Comparison of ENCODE assay signal across 8 cellular contexts in the genomic region with DNA sequence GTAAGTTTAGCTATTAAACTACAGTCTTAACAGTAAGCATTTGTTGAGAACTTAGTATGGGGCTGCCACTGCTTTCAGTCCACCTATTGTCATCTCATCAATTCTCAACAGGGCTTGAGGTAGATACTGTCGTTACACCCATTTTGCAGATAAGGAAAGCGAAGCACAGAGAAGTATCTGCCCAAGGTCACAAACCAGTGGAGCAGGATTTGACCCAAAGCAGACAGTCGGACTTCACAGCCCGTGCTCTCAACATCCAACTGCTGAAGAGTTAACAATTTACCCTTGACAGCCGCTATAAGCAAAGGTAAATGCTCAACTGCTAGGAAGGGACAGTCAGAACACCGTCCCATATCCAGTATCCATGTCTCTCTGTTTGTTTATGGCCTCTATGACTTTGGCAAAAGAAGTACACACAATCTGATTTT. TPM values are rescaled to one million over a fixed set of nuclear protein-coding genes. Genes with fewer than 3 reads are reported as not detected.
A peak's percentile ranks its signal among the peaks of the same experiment; 100 is the strongest.
DNase-seq lines count a peak whose midpoint lies in the region; ATAC-seq and TF ChIP-seq lines count a peak whose summit lies in the region.

No MANE protein-coding gene starts in this region.

- peaks cover 2% of the 10 kb centered on the region for H3K36me3 Mint-ChIP-seq in endodermal cell (ENCODE audit: low read depth)
- peaks cover 0 to 5% (median 0%) of the 10 kb centered on the region in 5 donors for H3K36me3 Mint-ChIP-seq in naive thymus-derived CD4-positive, alpha-beta T cell

- no peak for DNase-seq in Right ventricle myocardium superior
- DNase-seq in left cardiac atrium, result no peak
- DNase-seq in endodermal cell, result peak; percentile 58
- peak in 4 of 9 donors; percentile 7 to 11 (median 10) for DNase-seq in naive thymus-derived CD4-positive, alpha-beta T cell
- no peak for DNase-seq in KBM-7

- peaks cover 5% of the 10 kb centered on the region for H3K4me1 ChIP-seq in endodermal cell (ENCODE audit: control insufficient read depth, insufficient read depth, low read length)
- H3K4me1 ChIP-seq in naive thymus-derived CD4-positive, alpha-beta T cell (ENCODE audit: control insufficient read depth in 2 of 2, insufficient read depth in 2 of 2, low read length in 2 of 2), result peaks cover 16 to 21% of the 10 kb centered on the region in 2 donors

- ATAC-seq in Right ventricle myocardium superior (ENCODE audit: poor library complexity), result peak; percentile 18
- no peak for ATAC-seq in left cardiac atrium
- peak; percentile 41 for ATAC-seq in SK-N-SH treated with all-trans-retinoic acid at 6 μM for 48 hours
- no peak for ATAC-seq in naive thymus-derived CD4-positive, alpha-beta T cell
- ATAC-seq in HG03565 (IDR thresholded peaks at IDR 0.05; ENCODE audit: unreplicated experiment), result no peak
- ATAC-seq in HG03521 (IDR thresholded peaks at IDR 0.05; ENCODE audit: unreplicated experiment), result no peak

- H3K4me3 Mint-ChIP-seq in endodermal cell, result peak overlapping the region; percentile 95
- H3K4me3 Mint-ChIP-seq in naive thymus-derived CD4-positive, alpha-beta T cell, result peak overlapping the region; percentile 82 to 98 (median 94)

- H3K27me3 ChIP-seq in endodermal cell (ENCODE audit: control insufficient read depth, insufficient read depth, low read length, poor library complexity, severe bottlenecking), result no peaks in the 10 kb centered on the region
- H3K27me3 ChIP-seq in naive thymus-derived CD4-positive, alpha-beta T cell (ENCODE audit: control insufficient read depth in 2 of 2, insufficient read depth in 2 of 2, low read length in 2 of 2), result no peaks in the 10 kb centered on the region

- TF ChIP-seq CTCF in endodermal cell (conservative IDR thresholded peaks at IDR 0.05), result no peak

- H3K27ac Mint-ChIP-seq in endodermal cell, result peak overlapping the region; percentile 97
- H3K27ac Mint-ChIP-seq in naive thymus-derived CD4-positive, alpha-beta T cell, result peak overlapping the region; percentile 71 to 97 (median 91)

- H3K4me1 Mint-ChIP-seq in endodermal cell, result peaks cover 30% of the 10 kb centered on the region
- H3K4me1 Mint-ChIP-seq in naive thymus-derived CD4-positive, alpha-beta T cell, result peaks cover 31 to 54% (median 45%) of the 10 kb centered on the region in 7 donors

- H3K9me3 ChIP-seq in endodermal cell (ENCODE audit: control insufficient read depth, low read length), result no peaks in the 10 kb centered on the region
- no peaks in the 10 kb centered on the region for H3K9me3 ChIP-seq in naive thymus-derived CD4-positive, alpha-beta T cell (ENCODE audit: control insufficient read depth in 2 of 3, low read length in 3 of 3)

- peak overlapping the region; percentile 96 for H3K27ac ChIP-seq in endodermal cell (ENCODE audit: low read depth, low read length)
- peak overlapping the region; percentile 56 for H3K27ac ChIP-seq in naive thymus-derived CD4-positive, alpha-beta T cell (ENCODE audit: low read depth, low read length)

- CTCF ChIA-PET in naive thymus-derived CD4-positive, alpha-beta T cell (lab: Charles Lee), result interaction anchor here (0.6 to 1.0 kb wide), 3 partner anchors 52 to 239 kb away, joined by 3 to 5 read pairs (median 3); no protein-coding TSS in a partner anchor

- 0 to 2% methylated on average over 5 to 6 of the region's 6 CpGs for WGBS in endodermal cell (ENCODE audit: insufficient coverage in 1 of 2, insufficient read length in 1 of 2), 2 experiments

- peak overlapping the region; percentile 91 for H3K9ac ChIP-seq in endodermal cell (ENCODE audit: extremely low read depth, low read length, poor library complexity, severe bottlenecking)

- H3K36me3 ChIP-seq in endodermal cell (ENCODE audit: control insufficient read depth, insufficient read depth, low read length), result no peaks in the 10 kb centered on the region
- H3K36me3 ChIP-seq in naive thymus-derived CD4-positive, alpha-beta T cell (ENCODE audit: control insufficient read depth in 2 of 3, insufficient read depth in 3 of 3, low read length in 3 of 3), result no peaks in the 10 kb centered on the region

- H3K9me3 Mint-ChIP-seq in endodermal cell, result no peaks in the 10 kb centered on the region
- peaks cover 0 to 2% (median 0%) of the 10 kb centered on the region in 11 donors for H3K9me3 Mint-ChIP-seq in naive thymus-derived CD4-positive, alpha-beta T cell

- in situ Hi-C loops in KBM-7 (cut with MboI; ENCODE audit: low pct_unique_long_range_greater_than_20kb, low sequenced_read_pairs), result loop anchor here (25.0 kb wide), 1 partner anchor 228 kb away; a partner anchor contains a TSS

- H3K27me3 Mint-ChIP-seq in endodermal cell (ENCODE audit: insufficient read depth), result no peaks in the 10 kb centered on the region
- peaks cover 0 to 5% (median 0%) of the 10 kb centered on the region in 5 donors for H3K27me3 Mint-ChIP-seq in naive thymus-derived CD4-positive, alpha-beta T cell

- intact Hi-C loops in Right ventricle myocardium superior (cut with DNase I) (no loop called here), left cardiac atrium (cut with DNase I) (loop anchor here in 1 of 2 donors (10.0 kb wide), 1 partner anchor 151 kb away; no protein-coding TSS in a partner anchor)
- intact Hi-C loops in naive thymus-derived CD4-positive, alpha-beta T cell (cut with micrococcal nuclease), result loop anchor here (2.0 to 10.0 kb wide), 7 partner anchors 65 to 1699 kb away; a partner anchor contains a TSS

- H3K4me3 ChIP-seq in endodermal cell (ENCODE audit: low read length), result peak overlapping the region; percentile 94
- H3K4me3 ChIP-seq in naive thymus-derived CD4-positive, alpha-beta T cell (ENCODE audit: low read length), result peak overlapping the region; percentile 67

- POLR2A ChIA-PET in naive thymus-derived CD4-positive, alpha-beta T cell (lab: Charles Lee), result interaction anchor here (0.8 to 3.4 kb wide), 8 partner anchors 11 to 238 kb away, joined by 3 to 50 read pairs (median 4); no protein-coding TSS in a partner anchor

TF ChIP-seq in SK-N-SH treated with all-trans-retinoic acid at 6 μM for 48 hours, 23 proteins besides CTCF, POLR2A, EP300 and RAD21:
- no peak for TF ChIP-seq SNAI2 (CRISPR knock-in tag; IDR thresholded peaks at IDR 0.05)
- no peak for TF ChIP-seq CSDC2 (CRISPR knock-in tag; IDR thresholded peaks at IDR 0.05)
- TF ChIP-seq TCF4 (CRISPR knock-in tag; IDR thresholded peaks at IDR 0.05; ENCODE audit: borderline replicate concordance), result no peak
- no peak for TF ChIP-seq ARNTL (CRISPR knock-in tag; IDR thresholded peaks at IDR 0.05; ENCODE audit: borderline replicate concordance, low read depth)
- TF ChIP-seq ZNF70 (CRISPR knock-in tag; IDR thresholded peaks at IDR 0.05), result no peak
- TF ChIP-seq ZNF8 (CRISPR knock-in tag; IDR thresholded peaks at IDR 0.05), result no peak
- TF ChIP-seq TOX (CRISPR knock-in tag; IDR thresholded peaks at IDR 0.05; ENCODE audit: borderline replicate concordance), result no peak
- TF ChIP-seq ESRRG (CRISPR knock-in tag; IDR thresholded peaks at IDR 0.05), result no peak
- TF ChIP-seq BACH2 (CRISPR knock-in tag; IDR thresholded peaks at IDR 0.05; ENCODE audit: borderline replicate concordance), result no peak
- TF ChIP-seq, protein P1, sequence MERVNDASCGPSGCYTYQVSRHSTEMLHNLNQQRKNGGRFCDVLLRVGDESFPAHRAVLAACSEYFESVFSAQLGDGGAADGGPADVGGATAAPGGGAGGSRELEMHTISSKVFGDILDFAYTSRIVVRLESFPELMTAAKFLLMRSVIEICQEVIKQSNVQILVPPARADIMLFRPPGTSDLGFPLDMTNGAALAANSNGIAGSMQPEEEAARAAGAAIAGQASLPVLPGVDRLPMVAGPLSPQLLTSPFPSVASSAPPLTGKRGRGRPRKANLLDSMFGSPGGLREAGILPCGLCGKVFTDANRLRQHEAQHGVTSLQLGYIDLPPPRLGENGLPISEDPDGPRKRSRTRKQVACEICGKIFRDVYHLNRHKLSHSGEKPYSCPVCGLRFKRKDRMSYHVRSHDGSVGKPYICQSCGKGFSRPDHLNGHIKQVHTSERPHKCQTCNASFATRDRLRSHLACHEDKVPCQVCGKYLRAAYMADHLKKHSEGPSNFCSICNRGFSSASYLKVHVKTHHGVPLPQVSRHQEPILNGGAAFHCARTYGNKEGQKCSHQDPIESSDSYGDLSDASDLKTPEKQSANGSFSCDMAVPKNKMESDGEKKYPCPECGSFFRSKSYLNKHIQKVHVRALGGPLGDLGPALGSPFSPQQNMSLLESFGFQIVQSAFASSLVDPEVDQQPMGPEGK (CRISPR knock-in tag; IDR thresholded peaks at IDR 0.05; ENCODE audit: borderline replicate concordance), result no peak
- TF ChIP-seq ZC3H10 (CRISPR knock-in tag; IDR thresholded peaks at IDR 0.05), result no peak
- TF ChIP-seq PPARA (CRISPR knock-in tag; IDR thresholded peaks at IDR 0.05; ENCODE audit: borderline replicate concordance), result no peak
- no peak for TF ChIP-seq ZFP30 (CRISPR knock-in tag; IDR thresholded peaks at IDR 0.05)
- TF ChIP-seq, protein P2, sequence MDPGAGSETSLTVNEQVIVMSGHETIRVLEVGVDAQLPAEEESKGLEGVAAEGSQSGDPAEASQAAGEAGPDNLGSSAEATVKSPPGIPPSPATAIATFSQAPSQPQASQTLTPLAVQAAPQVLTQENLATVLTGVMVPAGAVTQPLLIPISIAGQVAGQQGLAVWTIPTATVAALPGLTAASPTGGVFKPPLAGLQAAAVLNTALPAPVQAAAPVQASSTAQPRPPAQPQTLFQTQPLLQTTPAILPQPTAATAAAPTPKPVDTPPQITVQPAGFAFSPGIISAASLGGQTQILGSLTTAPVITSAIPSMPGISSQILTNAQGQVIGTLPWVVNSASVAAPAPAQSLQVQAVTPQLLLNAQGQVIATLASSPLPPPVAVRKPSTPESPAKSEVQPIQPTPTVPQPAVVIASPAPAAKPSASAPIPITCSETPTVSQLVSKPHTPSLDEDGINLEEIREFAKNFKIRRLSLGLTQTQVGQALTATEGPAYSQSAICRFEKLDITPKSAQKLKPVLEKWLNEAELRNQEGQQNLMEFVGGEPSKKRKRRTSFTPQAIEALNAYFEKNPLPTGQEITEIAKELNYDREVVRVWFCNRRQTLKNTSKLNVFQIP (CRISPR knock-in tag; IDR thresholded peaks at IDR 0.05; ENCODE audit: borderline replicate concordance, low read depth), result no peak

RNA-seq across cellular contexts. Expression of a gene that starts 1.3 kb away (rescaled TPM):
- total RNA-seq in Right ventricle myocardium superior (11.4 TPM), left cardiac atrium (10 to 100 TPM; 11.6 to 18.0 TPM), endodermal cell (10 to 100 TPM; 32.8 to 37.5 TPM)
- 49.0 TPM for polyA plus RNA-seq in endodermal cell (2013, experiment 1 of 2)
- 44.0 TPM for polyA plus RNA-seq in endodermal cell (2013, experiment 2 of 2)
- 10 to 100 TPM; 14.5 to 51.1 (median 19.8) TPM for total RNA-seq in naive thymus-derived CD4-positive, alpha-beta T cell
- polyA plus RNA-seq in naive thymus-derived CD4-positive, alpha-beta T cell, result 10 to 100 TPM; 16.4 to 21.2 TPM

Comparison
In these comparisons a context has a peak if more than half of its experiments do, and no peak if none do; other contexts are left out.
1. ATAC-seq: peak in Right ventricle myocardium superior (single experiment) and SK-N-SH treated with all-trans-retinoic acid at 6 μM for 48 hours (single experiment); none in left cardiac atrium (0 of 2), naive thymus-derived CD4-positive, alpha-beta T cell (single experiment), HG03565 (single experiment) and HG03521 (single experiment).